Comparison of ENCODE assay signal across 30 cellular contexts in genomic region chr7:158497627-158498026, GRCh38.
"Had no signal": no experiment of that assay in that cellular context is flagged by ENCODE, and none has a peak within 500 bp of the region (broad histone marks: within the 10 kb centered on the region; RNA-seq: fewer than 3 reads in every experiment).

No MANE protein-coding gene starts in this region.

- H3K36me3 ChIP-seq: ascending aorta, cardiac muscle cell had no signal

- H3K9ac ChIP-seq: KMS-11 had no signal

- H3K27me3 ChIP-seq: ascending aorta had no signal

- H3K4me1 Mint-ChIP-seq: activated CD4-positive, alpha-beta T cell treated with anti-CD3 and anti-CD28 coated beads, Interleukin-2, amount 10 ng/mL, durations not matched to agents 24 days and 14 days; activated naive CD4-positive, alpha-beta T cell treated with anti-CD3 and anti-CD28 coated beads, Interleukin-2, amount 50 U/mL, for 24 hours had no signal

- H3K27ac ChIP-seq: ascending aorta, cardiac muscle cell, KMS-11, PC-9, RWPE1, VCaP had no signal

- H3K4me3 ChIP-seq: ascending aorta, cardiac muscle cell, PC-9 had no signal

- H2AFZ ChIP-seq: PC-9 had no signal

- H3K27ac Mint-ChIP-seq: activated CD4-positive, alpha-beta T cell treated with anti-CD3 and anti-CD28 coated beads, Interleukin-2, amount 10 ng/mL, durations not matched to agents 24 days and 14 days; activated CD8-positive, alpha-beta T cell treated with anti-CD3 and anti-CD28 coated beads, Interleukin-2, amount 10 ng/mL, durations not matched to agents 7 days and 5 days; activated naive CD4-positive, alpha-beta T cell treated with anti-CD3 and anti-CD28 coated beads, Interleukin-2, amount 50 U/mL, for 24 hours; activated naive CD8-positive, alpha-beta T cell treated with anti-CD3 and anti-CD28 coated beads, Interleukin-2, amount 10 ng/mL, durations not matched to agents 7 days and 5 days; activated T-helper 1 cell treated with anti-CD3 and anti-CD28 coated beads, Interleukin-12 subunit alpha, Interleukin-12 subunit beta, Interleukin-2, Interleukin-4 antibody, amounts not matched to agents 30 ng/mL and 10 ng/mL and 1 ng/mL, durations not matched to agents 14 hours and 24 hours and 36 hours had no signal

- H3K4me2 ChIP-seq: KMS-11, PC-9 had no signal

- H3K9me3 ChIP-seq: ascending aorta had no signal

- H3K4me1 ChIP-seq: ascending aorta had no signal

- H3K36me3 Mint-ChIP-seq: activated naive CD4-positive, alpha-beta T cell treated with anti-CD3 and anti-CD28 coated beads, Interleukin-2, amount 50 U/mL, for 24 hours; activated naive CD8-positive, alpha-beta T cell treated with anti-CD3 and anti-CD28 coated beads, Interleukin-2, amount 10 ng/mL, durations not matched to agents 7 days and 5 days had no signal

- DNase-seq: activated CD4-positive, alpha-beta T cell treated with anti-CD3 and anti-CD28 coated beads, Interleukin-2, amount 10 ng/mL, durations not matched to agents 24 days and 14 days; activated CD4-positive, alpha-beta T cell treated with anti-CD3 and anti-CD28 coated beads, Interleukin-2, amount 50 U/mL, for 4 hours; activated CD8-positive, alpha-beta T cell treated with anti-CD3 and anti-CD28 coated beads, Interleukin-2, amount 10 ng/mL, durations not matched to agents 7 days and 5 days; activated effector memory CD4-positive, alpha-beta T cell treated with anti-CD3 and anti-CD28 coated beads, Interleukin-2, amount 50 U/mL, for 16 hours; activated naive CD4-positive, alpha-beta T cell treated with Interleukin-2 at 50 U/mL for 16 hours; activated naive CD8-positive, alpha-beta T cell treated with anti-CD3 and anti-CD28 coated beads, Interleukin-2, amount 10 ng/mL, durations not matched to agents 7 days and 5 days; activated T-cell treated with anti-CD3 and anti-CD28 coated beads for 4 hours; activated T-cell treated with anti-CD3 and anti-CD28 coated beads, Interleukin-2, amount 50 U/mL, for 4 hours; amygdala; MM.1S; NCI-H1092; NCI-H1436 treated with DMSO at 0.1 percent for 48 hours; NCI-H1694 treated with DMSO at 0.1 percent for 48 hours; NCI-H2029; NCI-H524; NCI-H69; NCI-H82; NK-92 treated with Interleukin-12 subunit alpha and Interleukin-12 subunit beta, amount 100 ng/mL, for 24 hours; PC-9; SW 1271; T-helper 1 cell; T-helper 2 cell; T-helper 9 cell had no signal

- H3K4me3 Mint-ChIP-seq: activated CD4-positive, alpha-beta T cell treated with anti-CD3 and anti-CD28 coated beads, Interleukin-2, amount 10 ng/mL, durations not matched to agents 24 days and 14 days; activated CD8-positive, alpha-beta T cell treated with anti-CD3 and anti-CD28 coated beads, Interleukin-2, amount 10 ng/mL, durations not matched to agents 7 days and 5 days; activated naive CD4-positive, alpha-beta T cell treated with anti-CD3 and anti-CD28 coated beads, Interleukin-2, amount 50 U/mL, for 24 hours; activated naive CD8-positive, alpha-beta T cell treated with anti-CD3 and anti-CD28 coated beads, Interleukin-2, amount 10 ng/mL, durations not matched to agents 7 days and 5 days; activated T-cell treated with anti-CD3 and anti-CD28 coated beads, Interleukin-2, amount 50 U/mL, for 4 hours; activated T-helper 1 cell treated with anti-CD3 and anti-CD28 coated beads, Interleukin-12 subunit alpha, Interleukin-12 subunit beta, Interleukin-2, Interleukin-4 antibody, amounts not matched to agents 30 ng/mL and 10 ng/mL and 1 ng/mL, durations not matched to agents 14 hours and 24 hours and 36 hours had no signal

- H3K9me3 Mint-ChIP-seq: activated CD4-positive, alpha-beta T cell treated with anti-CD3 and anti-CD28 coated beads, Interleukin-2, amount 10 ng/mL, durations not matched to agents 24 days and 14 days; activated naive CD4-positive, alpha-beta T cell treated with anti-CD3 and anti-CD28 coated beads, Interleukin-2, amount 50 U/mL, for 24 hours; activated naive CD8-positive, alpha-beta T cell treated with anti-CD3 and anti-CD28 coated beads, Interleukin-2, amount 10 ng/mL, durations not matched to agents 7 days and 5 days; activated T-cell treated with anti-CD3 and anti-CD28 coated beads, Interleukin-2, amount 50 U/mL, for 4 hours; activated T-helper 1 cell treated with anti-CD3 and anti-CD28 coated beads, Interleukin-12 subunit alpha, Interleukin-12 subunit beta, Interleukin-2, Interleukin-4 antibody, amounts not matched to agents 30 ng/mL and 10 ng/mL and 1 ng/mL, durations not matched to agents 14 hours and 24 hours and 36 hours had no signal
